7 cellular contexts compared by ENCODE assay signal in the genomic region with DNA sequence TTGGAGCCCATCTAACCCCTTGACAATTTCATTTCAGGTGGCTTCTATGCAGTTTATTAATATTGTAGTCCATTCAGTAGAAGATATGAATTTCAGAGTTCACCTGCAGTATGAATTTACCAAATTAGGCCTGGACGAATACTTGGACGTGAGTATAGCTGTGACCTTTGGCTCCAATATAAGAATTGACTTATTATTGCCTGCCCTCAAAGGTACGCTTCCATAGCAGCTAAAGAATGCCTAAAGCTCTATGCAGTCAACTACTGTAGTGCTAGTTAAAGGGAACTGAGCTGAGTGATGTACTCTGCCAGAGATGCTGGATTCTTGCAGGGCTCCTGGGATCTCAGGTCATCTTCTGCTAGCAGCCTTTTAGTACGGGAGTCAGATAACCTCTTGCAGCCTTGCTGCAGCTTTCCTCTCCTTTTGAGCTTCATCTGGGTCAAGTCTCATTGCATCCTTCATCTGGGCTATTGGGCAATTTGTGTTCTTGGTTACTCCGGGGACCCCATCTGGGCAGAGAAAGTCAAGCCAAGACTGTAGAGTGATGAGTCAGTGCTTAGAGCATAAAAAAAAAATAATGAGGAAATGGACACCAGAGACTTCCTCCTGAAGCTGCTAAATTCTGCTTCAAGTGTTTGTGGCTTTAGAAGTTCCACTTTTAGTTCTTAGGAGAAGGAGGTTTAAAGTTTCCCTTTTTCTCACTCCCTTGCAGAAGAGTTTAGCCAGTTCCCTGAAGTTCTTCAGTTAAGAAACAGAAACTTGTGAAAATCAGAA.
DNase-seq lines count a peak whose midpoint lies in the region; ATAC-seq and FAIRE-seq lines count a peak whose summit lies in the region.

No MANE protein-coding gene starts in this region.

- no peaks in the 10 kb centered on the region for H3K9me3 Mint-ChIP-seq in activated T-cell treated with anti-CD3 and anti-CD28 coated beads, Interleukin-2, amount 50 U/mL, for 72 hours

- no peak overlapping the region for H3K4me3 Mint-ChIP-seq in activated T-cell treated with anti-CD3 and anti-CD28 coated beads, Interleukin-2, amount 50 U/mL, for 72 hours

- ATAC-seq in GM18909 (IDR thresholded peaks at IDR 0.05; ENCODE audit: poor library complexity, unreplicated experiment) (peak; percentile 92), HG02943 (IDR thresholded peaks at IDR 0.05; ENCODE audit: low read depth, unreplicated experiment) (peak; percentile 77), esophagus mucosa (peak; percentile 42)
- no peak for ATAC-seq in activated T-cell treated with anti-CD3 and anti-CD28 coated beads, Interleukin-2, amount 50 U/mL, for 72 hours (replicated peaks in 1 of 2)

- H3K27me3 ChIP-seq in rectal smooth muscle tissue (ENCODE audit: control insufficient read depth, insufficient read depth, low read length): no peaks in the 10 kb centered on the region

- H3K36me3 ChIP-seq in rectal smooth muscle tissue (ENCODE audit: control insufficient read depth, insufficient read depth, low read length): no peaks in the 10 kb centered on the region

- H3K27ac ChIP-seq in rectal smooth muscle tissue (ENCODE audit: low read depth, low read length): peak overlapping the region; percentile 28

- H3K27ac Mint-ChIP-seq in activated T-cell treated with anti-CD3 and anti-CD28 coated beads, Interleukin-2, amount 50 U/mL, for 72 hours: no peak overlapping the region

- no peaks in the 10 kb centered on the region for H3K4me1 ChIP-seq in rectal smooth muscle tissue (ENCODE audit: control insufficient read depth, insufficient read depth, low read length)

- no peak overlapping the region for H3K9ac ChIP-seq in rectal smooth muscle tissue (ENCODE audit: low read length)

- H3K4me3 ChIP-seq in rectal smooth muscle tissue (ENCODE audit: low read length): no peak overlapping the region

- no peaks in the 10 kb centered on the region for H3K36me3 Mint-ChIP-seq in activated T-cell treated with anti-CD3 and anti-CD28 coated beads, Interleukin-2, amount 50 U/mL, for 72 hours (ENCODE audit: insufficient read depth in 2 of 2)

- H3K27me3 Mint-ChIP-seq in activated T-cell treated with anti-CD3 and anti-CD28 coated beads, Interleukin-2, amount 50 U/mL, for 72 hours (ENCODE audit: low read depth): no peaks in the 10 kb centered on the region

- FAIRE-seq in frontal cortex (lab: Jason Lieb, UNC): no peak

- DNase-seq in OCI-M1 (lab: John Stamatoyannopoulos, UW) (peak; percentile 86), frontal cortex (ENCODE audit: low spot score in 2 of 2) (no peak)
- DNase-seq in activated T-cell treated with anti-CD3 and anti-CD28 coated beads, Interleukin-2, amount 50 U/mL, for 72 hours: no peak

- H3K4me1 Mint-ChIP-seq in activated T-cell treated with anti-CD3 and anti-CD28 coated beads, Interleukin-2, amount 50 U/mL, for 72 hours (ENCODE audit: low read depth): peaks cover 8% of the 10 kb centered on the region

Comparison
In these comparisons a context has a peak if more than half of its experiments do, and no peak if none do; other contexts are left out.
1. ATAC-seq: peak in GM18909 (single experiment), HG02943 (single experiment) and esophagus mucosa (single experiment); none in activated T-cell treated with anti-CD3 and anti-CD28 coated beads, Interleukin-2, amount 50 U/mL, for 72 hours (0 of 2).